ENCODE assay signal across 1 cellular context in genomic region chr11:27386176-27386575, GRCh38.
TF ChIP-seq lines count a peak whose summit lies in the region.

No MANE protein-coding gene starts in this region.

TF ChIP-seq in IMR-90, 13 proteins besides CTCF, POLR2A, EP300 and RAD21:
- TF ChIP-seq, protein P1, sequence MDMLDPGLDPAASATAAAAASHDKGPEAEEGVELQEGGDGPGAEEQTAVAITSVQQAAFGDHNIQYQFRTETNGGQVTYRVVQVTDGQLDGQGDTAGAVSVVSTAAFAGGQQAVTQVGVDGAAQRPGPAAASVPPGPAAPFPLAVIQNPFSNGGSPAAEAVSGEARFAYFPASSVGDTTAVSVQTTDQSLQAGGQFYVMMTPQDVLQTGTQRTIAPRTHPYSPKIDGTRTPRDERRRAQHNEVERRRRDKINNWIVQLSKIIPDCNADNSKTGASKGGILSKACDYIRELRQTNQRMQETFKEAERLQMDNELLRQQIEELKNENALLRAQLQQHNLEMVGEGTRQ (IDR thresholded peaks at IDR 0.05; ENCODE audit: low read depth, low read length): no peak
